Comparison of ENCODE assay signal across 7 cellular contexts in genomic region chr6:135088818-135089809, GRCh38.
DNase-seq lines count a peak whose midpoint lies in the region; ATAC-seq and TF ChIP-seq lines count a peak whose summit lies in the region.

No MANE protein-coding gene starts in this region.

- H3K9me3 ChIP-seq in neutrophil: no peaks in the 10 kb centered on the region

- peak; percentile 74 for ATAC-seq in GM19438 (IDR thresholded peaks at IDR 0.05; ENCODE audit: low read depth, unreplicated experiment)
- peak; percentile 83 for ATAC-seq in HG03354 (IDR thresholded peaks at IDR 0.05; ENCODE audit: poor library complexity, severe bottlenecking, unreplicated experiment)

- H3K27me3 ChIP-seq in neutrophil: no peaks in the 10 kb centered on the region

- DNase-seq in GM03348 (ENCODE audit: low spot score) (peak; percentile 33), OCI-M1 (lab: John Stamatoyannopoulos, UW) (peak; percentile 96), choroid plexus epithelial cell (ENCODE audit: low read depth) (peak; percentile 83), T1000 (lab: John Stamatoyannopoulos, UW) (no peak)

- H3K4me1 ChIP-seq in neutrophil (ENCODE audit: control insufficient read depth in 1 of 2, insufficient read depth in 1 of 2, low read depth in 1 of 2, low read length in 1 of 2): peaks cover 9 to 22% of the 10 kb centered on the region in 2 experiments

- TF ChIP-seq CTCF in choroid plexus epithelial cell (conservative IDR thresholded peaks at IDR 0.05; ENCODE audit: low read depth, low read length): peak; percentile 63
- TF ChIP-seq CTCF in neutrophil (IDR thresholded peaks at IDR 0.05): no peak

- H3K36me3 ChIP-seq in neutrophil: no peaks in the 10 kb centered on the region

- H3K27ac ChIP-seq in neutrophil: peak overlapping the region; percentile 54

- H3K4me3 ChIP-seq in choroid plexus epithelial cell (ENCODE audit: low read depth, low read length) (peak overlapping the region; percentile 48), neutrophil (ENCODE audit: low read depth in 1 of 2, low read length in 1 of 2) (peak overlapping the region; percentile 45 to 50)
